In genomic region chr2:64837116-64837704, GRCh38 we compare ENCODE assay signal across 1 cellular context.
TF ChIP-seq lines count a peak whose summit lies in the region.

No MANE protein-coding gene starts in this region.

TF ChIP-seq in GM23338, 12 proteins besides CTCF, POLR2A, EP300 and RAD21 (continued from another document):
- no peak for TF ChIP-seq ZNF462 (CRISPR knock-in tag; IDR thresholded peaks at IDR 0.05)
- TF ChIP-seq ZNF114 (CRISPR knock-in tag; IDR thresholded peaks at IDR 0.05), result no peak
- TF ChIP-seq ZNF331 (CRISPR knock-in tag; IDR thresholded peaks at IDR 0.05; ENCODE audit: low read depth), result no peak
- no peak for TF ChIP-seq POLR2AphosphoS5 (IDR thresholded peaks at IDR 0.05; ENCODE audit: low read depth)
- no peak for TF ChIP-seq NANOG (IDR thresholded peaks at IDR 0.05; ENCODE audit: borderline replicate concordance)
- TF ChIP-seq, protein P1, sequence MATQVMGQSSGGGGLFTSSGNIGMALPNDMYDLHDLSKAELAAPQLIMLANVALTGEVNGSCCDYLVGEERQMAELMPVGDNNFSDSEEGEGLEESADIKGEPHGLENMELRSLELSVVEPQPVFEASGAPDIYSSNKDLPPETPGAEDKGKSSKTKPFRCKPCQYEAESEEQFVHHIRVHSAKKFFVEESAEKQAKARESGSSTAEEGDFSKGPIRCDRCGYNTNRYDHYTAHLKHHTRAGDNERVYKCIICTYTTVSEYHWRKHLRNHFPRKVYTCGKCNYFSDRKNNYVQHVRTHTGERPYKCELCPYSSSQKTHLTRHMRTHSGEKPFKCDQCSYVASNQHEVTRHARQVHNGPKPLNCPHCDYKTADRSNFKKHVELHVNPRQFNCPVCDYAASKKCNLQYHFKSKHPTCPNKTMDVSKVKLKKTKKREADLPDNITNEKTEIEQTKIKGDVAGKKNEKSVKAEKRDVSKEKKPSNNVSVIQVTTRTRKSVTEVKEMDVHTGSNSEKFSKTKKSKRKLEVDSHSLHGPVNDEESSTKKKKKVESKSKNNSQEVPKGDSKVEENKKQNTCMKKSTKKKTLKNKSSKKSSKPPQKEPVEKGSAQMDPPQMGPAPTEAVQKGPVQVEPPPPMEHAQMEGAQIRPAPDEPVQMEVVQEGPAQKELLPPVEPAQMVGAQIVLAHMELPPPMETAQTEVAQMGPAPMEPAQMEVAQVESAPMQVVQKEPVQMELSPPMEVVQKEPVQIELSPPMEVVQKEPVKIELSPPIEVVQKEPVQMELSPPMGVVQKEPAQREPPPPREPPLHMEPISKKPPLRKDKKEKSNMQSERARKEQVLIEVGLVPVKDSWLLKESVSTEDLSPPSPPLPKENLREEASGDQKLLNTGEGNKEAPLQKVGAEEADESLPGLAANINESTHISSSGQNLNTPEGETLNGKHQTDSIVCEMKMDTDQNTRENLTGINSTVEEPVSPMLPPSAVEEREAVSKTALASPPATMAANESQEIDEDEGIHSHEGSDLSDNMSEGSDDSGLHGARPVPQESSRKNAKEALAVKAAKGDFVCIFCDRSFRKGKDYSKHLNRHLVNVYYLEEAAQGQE (IDR thresholded peaks at IDR 0.05; ENCODE audit: unreplicated experiment), result no peak
- no peak for TF ChIP-seq STAT1 (IDR thresholded peaks at IDR 0.05; ENCODE audit: unreplicated experiment)
- TF ChIP-seq EZH2 (IDR thresholded peaks at IDR 0.05; ENCODE audit: low read depth, unreplicated experiment), result no peak
- TF ChIP-seq EZH2phosphoT487 (IDR thresholded peaks at IDR 0.05; ENCODE audit: unreplicated experiment), result no peak
- no peak for TF ChIP-seq JUNB (IDR thresholded peaks at IDR 0.05; ENCODE audit: unreplicated experiment)
